ENCODE assay signal across 16 cellular contexts in the genomic region with DNA sequence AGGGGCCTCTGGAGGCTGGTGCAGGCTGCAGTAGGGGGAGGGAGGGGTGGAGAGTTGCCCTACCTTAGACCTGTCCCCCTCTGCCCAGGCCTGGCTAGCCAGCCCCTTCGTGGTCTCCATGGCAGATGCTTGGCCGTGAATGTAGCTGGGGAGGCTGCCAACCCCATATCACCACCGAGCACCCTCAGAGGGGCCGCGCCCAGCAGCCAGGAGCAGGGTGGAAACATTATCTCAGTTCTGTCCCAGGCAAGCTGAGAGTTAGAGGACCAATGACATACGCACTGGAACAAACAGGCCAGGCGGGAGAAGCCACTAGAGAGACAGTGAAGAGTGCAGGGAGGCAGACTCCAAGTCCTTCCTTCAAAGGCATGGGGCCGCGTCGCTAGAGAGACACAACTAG.
DNase-seq lines count a peak whose midpoint lies in the region; ATAC-seq and TF ChIP-seq lines count a peak whose summit lies in the region.
"Had no signal": no experiment of that assay in that cellular context is flagged by ENCODE, and none has a peak within 500 bp of the region (broad histone marks: within the 10 kb centered on the region; RNA-seq: fewer than 3 reads in every experiment).

No MANE protein-coding gene starts in this region.

- H3K36me3 ChIP-seq in BE2C, result no peaks in the 10 kb centered on the region
- no peaks in the 10 kb centered on the region for H3K36me3 ChIP-seq in Loucy (ENCODE audit: insufficient read depth, low read length)
- H3K36me3 ChIP-seq in left ventricle myocardium inferior, result no peaks in the 10 kb centered on the region
- H3K36me3 ChIP-seq in esophagus squamous epithelium, result no peaks in the 10 kb centered on the region
- H3K36me3 ChIP-seq in stomach, result no peaks in the 10 kb centered on the region
- H3K36me3 ChIP-seq: SJCRH30 had no signal

- DNase-seq in BE2C (peak; percentile 18), NCI-H510A treated with DMSO at 0.1 percent for 48 hours (lab: John Stamatoyannopoulos, UW) (peak; percentile 91), left ventricle myocardium inferior (peak; percentile 28), esophagus squamous epithelium (lab: John Stamatoyannopoulos, UW) (no peak), Kasumi-1 (lab: John Stamatoyannopoulos, UW) (no peak), stomach (no peak)
- DNase-seq: HFFc6, NCI-H1048, NCI-H1694, NCI-H2171 treated with DMSO at 0.1 percent for 48 hours, NCI-H524 treated with DMSO at 0.1 percent for 48 hours, SJCRH30 had no signal

- H3K27me3 ChIP-seq in BE2C (no peaks in the 10 kb centered on the region), Loucy (ENCODE audit: insufficient read depth, low read length, poor library complexity, severe bottlenecking) (no peaks in the 10 kb centered on the region), left ventricle myocardium inferior (ENCODE audit: low read depth) (peaks cover 83% of the 10 kb centered on the region), esophagus squamous epithelium (peaks cover 0 to 27% (median 0%) of the 10 kb centered on the region in 4 donors), stomach (peaks cover 0 to 16% (median 0%) of the 10 kb centered on the region in 3 donors)

- H3K9me2 ChIP-seq in Loucy (replicated peaks; ENCODE audit: low read depth, low read length), result no peaks in the 10 kb centered on the region

- no peak for TF ChIP-seq EP300 in stomach (IDR thresholded peaks at IDR 0.05)

- H3K4me3 ChIP-seq in BE2C (ENCODE audit: low read depth, low read length) (no peak overlapping the region), Loucy (ENCODE audit: low read length, poor library complexity, severe bottlenecking) (no peak overlapping the region), left ventricle myocardium inferior (no peak overlapping the region), esophagus squamous epithelium (no peak overlapping the region), stomach (no peak overlapping the region)
- H3K4me3 ChIP-seq: K562, SJCRH30 had no signal

- intact Hi-C loops in left ventricle myocardium inferior (cut with micrococcal nuclease), result no loop called here
- intact Hi-C loops in esophagus squamous epithelium (cut with DNase I), result no loop called here
- intact Hi-C loops in stomach (cut with DNase I; ENCODE audit: low total_unique reads), result no loop called here

- H3K9ac ChIP-seq in Loucy (ENCODE audit: low read depth, low read length, poor library complexity, severe bottlenecking), result no peak overlapping the region

- H3K4me2 ChIP-seq in Loucy (ENCODE audit: low read depth, low read length, poor library complexity, severe bottlenecking), result peak overlapping the region; percentile 4

- no peaks in the 10 kb centered on the region for H3K79me2 ChIP-seq in Loucy (ENCODE audit: insufficient read depth, low read length)

- TF ChIP-seq CTCF in BE2C (IDR thresholded peaks at IDR 0.05; ENCODE audit: low read depth, low read length) (no peak), Loucy (conservative IDR thresholded peaks at IDR 0.05; ENCODE audit: low read length) (no peak), left ventricle myocardium inferior (IDR thresholded peaks at IDR 0.05; ENCODE audit: borderline replicate concordance) (no peak), esophagus squamous epithelium (IDR thresholded peaks at IDR 0.05) (no peak), stomach (IDR thresholded peaks at IDR 0.05) (no peak)

- H3F3A ChIP-seq in Loucy (ENCODE audit: low read depth), result no peaks in the 10 kb centered on the region

- H4K20me1 ChIP-seq in Loucy (ENCODE audit: insufficient read depth, low read length, poor library complexity, severe bottlenecking), result no peaks in the 10 kb centered on the region

- H3K27ac ChIP-seq in left ventricle myocardium inferior (replicated peaks) (no peak overlapping the region), esophagus squamous epithelium (no peak overlapping the region), stomach (no peak overlapping the region)
- H3K27ac ChIP-seq: HL-60, SJCRH30 had no signal

- no peak for TF ChIP-seq POLR2A in esophagus squamous epithelium (IDR thresholded peaks at IDR 0.05)
- no peak for TF ChIP-seq POLR2A in stomach (IDR thresholded peaks at IDR 0.05)

- 71 to 72% methylated on average over 8 to 9 of the region's 10 CpGs for WGBS in esophagus squamous epithelium, 2 donors
- whole genome bisulfite sequencing in stomach, 5 donors, result 27 to 76% (median 51%) methylated on average over 7 to 10 of the region's 10 CpGs

- H2AFZ ChIP-seq in Loucy (ENCODE audit: low read length), result no peak overlapping the region

- no peaks in the 10 kb centered on the region for H3K4me1 ChIP-seq in BE2C
- peaks cover 19% of the 10 kb centered on the region for H3K4me1 ChIP-seq in Loucy (ENCODE audit: insufficient read depth, low read length, poor library complexity, severe bottlenecking)
- peaks cover 13% of the 10 kb centered on the region for H3K4me1 ChIP-seq in left ventricle myocardium inferior
- H3K4me1 ChIP-seq in esophagus squamous epithelium, result peaks cover 0 to 7% (median 0%) of the 10 kb centered on the region in 3 donors
- no peaks in the 10 kb centered on the region for H3K4me1 ChIP-seq in stomach
- H3K4me1 ChIP-seq: SJCRH30 had no signal

- no peak for ATAC-seq in HG02588 (IDR thresholded peaks at IDR 0.05; ENCODE audit: unreplicated experiment)
- ATAC-seq: K562 had no signal

- H3K9me3 ChIP-seq in BE2C, result no peaks in the 10 kb centered on the region
- no peaks in the 10 kb centered on the region for H3K9me3 ChIP-seq in Loucy (ENCODE audit: insufficient read depth, low read depth, low read length)
- no peaks in the 10 kb centered on the region for H3K9me3 ChIP-seq in left ventricle myocardium inferior (replicated peaks)
- H3K9me3 ChIP-seq in esophagus squamous epithelium, result no peaks in the 10 kb centered on the region
- no peaks in the 10 kb centered on the region for H3K9me3 ChIP-seq in stomach
- H3K9me3 ChIP-seq: SJCRH30 had no signal

Comparison
In these comparisons a context has a peak if more than half of its experiments do, and no peak if none do; other contexts are left out.
1. DNase-seq: peak in BE2C (single experiment), NCI-H510A treated with DMSO at 0.1 percent for 48 hours (single experiment) and left ventricle myocardium inferior (single experiment); none in esophagus squamous epithelium (single experiment), Kasumi-1 (0 of 2) and stomach (single experiment).